1 cellular context compared by ENCODE assay signal in genomic region chr5:143547342-143547741, GRCh38.
TF ChIP-seq lines count a peak whose summit lies in the region.

No MANE protein-coding gene starts in this region.

TF ChIP-seq in HepG2, 621 proteins besides CTCF, POLR2A, EP300 and RAD21 (continued from another document and continues in another):
- TF ChIP-seq ZNF710 (CRISPR knock-in tag; IDR thresholded peaks at IDR 0.05; ENCODE audit: borderline replicate concordance) (peak; percentile 61; the same call in 1 of the 2 replicates), DRAP1 (CRISPR knock-in tag; IDR thresholded peaks at IDR 0.05) (no peak), GTF2F1 (IDR thresholded peaks at IDR 0.05; ENCODE audit: low read length) (no peak), CBX5 (CRISPR knock-in tag; IDR thresholded peaks at IDR 0.05; ENCODE audit: borderline replicate concordance) (no peak), ZNF20 (CRISPR knock-in tag; IDR thresholded peaks at IDR 0.05) (no peak), ZNF234 (CRISPR knock-in tag; conservative IDR thresholded peaks at IDR 0.05) (no peak), HMGA1 (CRISPR knock-in tag; conservative IDR thresholded peaks at IDR 0.05) (no peak), SNAPC4 (CRISPR knock-in tag; IDR thresholded peaks at IDR 0.05) (no peak), EZH2 (conservative IDR thresholded peaks at IDR 0.05; ENCODE audit: low read depth, low read length) (no peak), AGO2 (optimal IDR thresholded peaks at IDR 0.05; ENCODE audit: low read depth, low read length) (no peak), ZNF281 (CRISPR knock-in tag; IDR thresholded peaks at IDR 0.05; ENCODE audit: borderline replicate concordance) (no peak; the same call in 1 of the 2 replicates), EHMT2 (IDR thresholded peaks at IDR 0.05; ENCODE audit: borderline replicate concordance, low read depth, low read length) (peak; percentile 75; the same call in 1 of the 2 replicates), ZNF484 (CRISPR knock-in tag; IDR thresholded peaks at IDR 0.05; ENCODE audit: borderline replicate concordance, low read depth) (no peak), ZNF33B (CRISPR knock-in tag; IDR thresholded peaks at IDR 0.05) (no peak), ZNF225 (CRISPR knock-in tag; IDR thresholded peaks at IDR 0.05) (no peak), ZNF441 (CRISPR knock-in tag; IDR thresholded peaks at IDR 0.05; ENCODE audit: borderline replicate concordance) (peak; percentile 36; the same call in 1 of the 2 replicates), MAF1 (CRISPR knock-in tag; IDR thresholded peaks at IDR 0.05; ENCODE audit: borderline replicate concordance) (no peak), NFAT5 (CRISPR knock-in tag; IDR thresholded peaks at IDR 0.05) (no peak), MATR3 (CRISPR knock-in tag; IDR thresholded peaks at IDR 0.05) (no peak), TGIF2 (CRISPR knock-in tag; IDR thresholded peaks at IDR 0.05) (0 out of 2 replicates have a peak, but pooled peaks have one; percentile 22), ZNF451 (CRISPR knock-in tag; IDR thresholded peaks at IDR 0.05) (no peak), ZNF552 (CRISPR knock-in tag; IDR thresholded peaks at IDR 0.05; ENCODE audit: borderline replicate concordance) (no peak)
- TF ChIP-seq, protein P1, sequence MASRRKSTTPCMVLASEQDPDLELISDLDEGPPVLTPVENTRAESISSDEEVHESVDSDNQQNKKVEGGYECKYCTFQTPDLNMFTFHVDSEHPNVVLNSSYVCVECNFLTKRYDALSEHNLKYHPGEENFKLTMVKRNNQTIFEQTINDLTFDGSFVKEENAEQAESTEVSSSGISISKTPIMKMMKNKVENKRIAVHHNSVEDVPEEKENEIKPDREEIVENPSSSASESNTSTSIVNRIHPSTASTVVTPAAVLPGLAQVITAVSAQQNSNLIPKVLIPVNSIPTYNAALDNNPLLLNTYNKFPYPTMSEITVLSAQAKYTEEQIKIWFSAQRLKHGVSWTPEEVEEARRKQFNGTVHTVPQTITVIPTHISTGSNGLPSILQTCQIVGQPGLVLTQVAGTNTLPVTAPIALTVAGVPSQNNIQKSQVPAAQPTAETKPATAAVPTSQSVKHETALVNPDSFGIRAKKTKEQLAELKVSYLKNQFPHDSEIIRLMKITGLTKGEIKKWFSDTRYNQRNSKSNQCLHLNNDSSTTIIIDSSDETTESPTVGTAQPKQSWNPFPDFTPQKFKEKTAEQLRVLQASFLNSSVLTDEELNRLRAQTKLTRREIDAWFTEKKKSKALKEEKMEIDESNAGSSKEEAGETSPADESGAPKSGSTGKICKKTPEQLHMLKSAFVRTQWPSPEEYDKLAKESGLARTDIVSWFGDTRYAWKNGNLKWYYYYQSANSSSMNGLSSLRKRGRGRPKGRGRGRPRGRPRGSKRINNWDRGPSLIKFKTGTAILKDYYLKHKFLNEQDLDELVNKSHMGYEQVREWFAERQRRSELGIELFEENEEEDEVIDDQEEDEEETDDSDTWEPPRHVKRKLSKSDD (CRISPR knock-in tag; IDR thresholded peaks at IDR 0.05; ENCODE audit: low read depth), result no peak
- TF ChIP-seq, protein P2, sequence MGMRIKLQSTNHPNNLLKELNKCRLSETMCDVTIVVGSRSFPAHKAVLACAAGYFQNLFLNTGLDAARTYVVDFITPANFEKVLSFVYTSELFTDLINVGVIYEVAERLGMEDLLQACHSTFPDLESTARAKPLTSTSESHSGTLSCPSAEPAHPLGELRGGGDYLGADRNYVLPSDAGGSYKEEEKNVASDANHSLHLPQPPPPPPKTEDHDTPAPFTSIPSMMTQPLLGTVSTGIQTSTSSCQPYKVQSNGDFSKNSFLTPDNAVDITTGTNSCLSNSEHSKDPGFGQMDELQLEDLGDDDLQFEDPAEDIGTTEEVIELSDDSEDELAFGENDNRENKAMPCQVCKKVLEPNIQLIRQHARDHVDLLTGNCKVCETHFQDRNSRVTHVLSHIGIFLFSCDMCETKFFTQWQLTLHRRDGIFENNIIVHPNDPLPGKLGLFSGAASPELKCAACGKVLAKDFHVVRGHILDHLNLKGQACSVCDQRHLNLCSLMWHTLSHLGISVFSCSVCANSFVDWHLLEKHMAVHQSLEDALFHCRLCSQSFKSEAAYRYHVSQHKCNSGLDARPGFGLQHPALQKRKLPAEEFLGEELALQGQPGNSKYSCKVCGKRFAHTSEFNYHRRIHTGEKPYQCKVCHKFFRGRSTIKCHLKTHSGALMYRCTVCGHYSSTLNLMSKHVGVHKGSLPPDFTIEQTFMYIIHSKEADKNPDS (CRISPR knock-in tag; IDR thresholded peaks at IDR 0.05), result no peak
- TF ChIP-seq, protein P3, sequence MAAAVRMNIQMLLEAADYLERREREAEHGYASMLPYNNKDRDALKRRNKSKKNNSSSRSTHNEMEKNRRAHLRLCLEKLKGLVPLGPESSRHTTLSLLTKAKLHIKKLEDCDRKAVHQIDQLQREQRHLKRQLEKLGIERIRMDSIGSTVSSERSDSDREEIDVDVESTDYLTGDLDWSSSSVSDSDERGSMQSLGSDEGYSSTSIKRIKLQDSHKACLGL (CRISPR knock-in tag; IDR thresholded peaks at IDR 0.05), result no peak
- TF ChIP-seq, protein P4, sequence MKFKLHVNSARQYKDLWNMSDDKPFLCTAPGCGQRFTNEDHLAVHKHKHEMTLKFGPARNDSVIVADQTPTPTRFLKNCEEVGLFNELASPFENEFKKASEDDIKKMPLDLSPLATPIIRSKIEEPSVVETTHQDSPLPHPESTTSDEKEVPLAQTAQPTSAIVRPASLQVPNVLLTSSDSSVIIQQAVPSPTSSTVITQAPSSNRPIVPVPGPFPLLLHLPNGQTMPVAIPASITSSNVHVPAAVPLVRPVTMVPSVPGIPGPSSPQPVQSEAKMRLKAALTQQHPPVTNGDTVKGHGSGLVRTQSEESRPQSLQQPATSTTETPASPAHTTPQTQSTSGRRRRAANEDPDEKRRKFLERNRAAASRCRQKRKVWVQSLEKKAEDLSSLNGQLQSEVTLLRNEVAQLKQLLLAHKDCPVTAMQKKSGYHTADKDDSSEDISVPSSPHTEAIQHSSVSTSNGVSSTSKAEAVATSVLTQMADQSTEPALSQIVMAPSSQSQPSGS (CRISPR knock-in tag; IDR thresholded peaks at IDR 0.05), result peak; percentile 72; the same call in 1 of the 2 replicates
- TF ChIP-seq, protein P5, sequence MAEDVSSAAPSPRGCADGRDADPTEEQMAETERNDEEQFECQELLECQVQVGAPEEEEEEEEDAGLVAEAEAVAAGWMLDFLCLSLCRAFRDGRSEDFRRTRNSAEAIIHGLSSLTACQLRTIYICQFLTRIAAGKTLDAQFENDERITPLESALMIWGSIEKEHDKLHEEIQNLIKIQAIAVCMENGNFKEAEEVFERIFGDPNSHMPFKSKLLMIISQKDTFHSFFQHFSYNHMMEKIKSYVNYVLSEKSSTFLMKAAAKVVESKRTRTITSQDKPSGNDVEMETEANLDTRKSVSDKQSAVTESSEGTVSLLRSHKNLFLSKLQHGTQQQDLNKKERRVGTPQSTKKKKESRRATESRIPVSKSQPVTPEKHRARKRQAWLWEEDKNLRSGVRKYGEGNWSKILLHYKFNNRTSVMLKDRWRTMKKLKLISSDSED (CRISPR knock-in tag; IDR thresholded peaks at IDR 0.05), result no peak
- TF ChIP-seq, protein P6, sequence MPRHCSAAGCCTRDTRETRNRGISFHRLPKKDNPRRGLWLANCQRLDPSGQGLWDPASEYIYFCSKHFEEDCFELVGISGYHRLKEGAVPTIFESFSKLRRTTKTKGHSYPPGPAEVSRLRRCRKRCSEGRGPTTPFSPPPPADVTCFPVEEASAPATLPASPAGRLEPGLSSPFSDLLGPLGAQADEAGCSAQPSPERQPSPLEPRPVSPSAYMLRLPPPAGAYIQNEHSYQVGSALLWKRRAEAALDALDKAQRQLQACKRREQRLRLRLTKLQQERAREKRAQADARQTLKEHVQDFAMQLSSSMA (CRISPR knock-in tag; IDR thresholded peaks at IDR 0.05), result no peak
